In the genomic region with DNA sequence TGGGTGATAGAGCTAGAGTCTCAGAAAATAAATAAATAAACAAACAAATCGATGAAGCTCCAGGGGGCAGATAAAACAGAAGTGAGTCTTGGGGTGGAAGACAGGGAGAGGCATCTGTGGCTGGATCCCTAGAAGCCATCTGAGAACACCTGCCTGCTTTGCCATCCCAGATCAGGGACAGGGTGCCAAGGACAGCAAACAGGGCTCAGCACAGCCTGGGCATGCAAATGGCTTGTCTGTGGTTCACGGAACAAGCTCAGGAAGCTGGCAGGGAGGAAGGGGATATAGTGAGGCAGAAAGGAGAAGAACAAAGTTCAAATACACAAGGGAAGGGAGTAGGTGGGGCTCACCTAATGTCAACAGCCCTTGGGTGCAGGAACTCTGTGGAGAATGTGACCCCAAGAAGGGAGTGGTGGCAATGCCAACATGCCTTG, we compare ENCODE assay signal across 24 cellular contexts. TPM values are rescaled to one million over a fixed set of nuclear protein-coding genes. Genes with fewer than 3 reads are reported as not detected.
DNase-seq lines count a peak whose midpoint lies in the region; ATAC-seq, FAIRE-seq and TF ChIP-seq lines count a peak whose summit lies in the region.
"Had no signal": no experiment of that assay in that cellular context is flagged by ENCODE, and none has a peak within 500 bp of the region (broad histone marks: within the 10 kb centered on the region; RNA-seq: fewer than 3 reads in every experiment).

No MANE protein-coding gene starts in this region.

- peak overlapping the region; percentile 39 to 65 for H3K27ac Mint-ChIP-seq in activated naive CD4-positive, alpha-beta T cell treated with anti-CD3 and anti-CD28 coated beads, Interleukin-2, amount 50 U/mL, for 72 hours
- peak overlapping the region; percentile 3 for H3K27ac Mint-ChIP-seq in activated T-helper 2 cell treated with anti-CD3 and anti-CD28 coated beads, Interferon-gamma antibody, Interleukin-2, Interleukin-4, amounts not matched to agents 10 μg/mL and 5 μg/mL and 100 μg/mL, durations not matched to agents 14 hours and 24 hours and 36 hours
- H3K27ac Mint-ChIP-seq: endodermal cell; stimulated activated naive CD8-positive, alpha-beta T cell treated with anti-CD3 and anti-CD28 coated beads, Interleukin-15, Interleukin-2, amounts not matched to agents 100 ng/mL and 50 ng/mL, for 24 hours had no signal

- intact Hi-C loops in activated T-helper 2 cell treated with anti-CD3 and anti-CD28 coated beads, Interferon-gamma antibody, Interleukin-2, Interleukin-4, amounts not matched to agents 10 μg/mL and 5 μg/mL and 100 μg/mL, durations not matched to agents 14 hours and 24 hours and 36 hours (cut with micrococcal nuclease), result no loop called here
- intact Hi-C loops in mucosa of descending colon (cut with DNase I, micrococcal nuclease) (no loop called here), prostate gland (cut with DNase I) (no loop called here)

- H3K36me3 Mint-ChIP-seq in activated naive CD4-positive, alpha-beta T cell treated with anti-CD3 and anti-CD28 coated beads, Interleukin-2, amount 50 U/mL, for 72 hours, result peaks cover 37 to 43% of the 10 kb centered on the region in 2 donors
- peaks cover 61% of the 10 kb centered on the region for H3K36me3 Mint-ChIP-seq in activated T-helper 2 cell treated with anti-CD3 and anti-CD28 coated beads, Interferon-gamma antibody, Interleukin-2, Interleukin-4, amounts not matched to agents 10 μg/mL and 5 μg/mL and 100 μg/mL, durations not matched to agents 14 hours and 24 hours and 36 hours (ENCODE audit: low read depth)

- no peak for FAIRE-seq in GM12892 (lab: Jason Lieb, UNC)
- FAIRE-seq: colon, H54 had no signal

- peaks cover 0 to 6% of the 10 kb centered on the region in 2 donors for H3K9me3 Mint-ChIP-seq in activated naive CD4-positive, alpha-beta T cell treated with anti-CD3 and anti-CD28 coated beads, Interleukin-2, amount 50 U/mL, for 72 hours
- H3K9me3 Mint-ChIP-seq in activated T-helper 2 cell treated with anti-CD3 and anti-CD28 coated beads, Interferon-gamma antibody, Interleukin-2, Interleukin-4, amounts not matched to agents 10 μg/mL and 5 μg/mL and 100 μg/mL, durations not matched to agents 14 hours and 24 hours and 36 hours, result peaks cover 18% of the 10 kb centered on the region

- H3K27me3 Mint-ChIP-seq in activated T-helper 2 cell treated with anti-CD3 and anti-CD28 coated beads, Interferon-gamma antibody, Interleukin-2, Interleukin-4, amounts not matched to agents 10 μg/mL and 5 μg/mL and 100 μg/mL, durations not matched to agents 14 hours and 24 hours and 36 hours (ENCODE audit: low read depth), result no peaks in the 10 kb centered on the region
- H3K27me3 Mint-ChIP-seq: stimulated activated naive CD8-positive, alpha-beta T cell treated with anti-CD3 and anti-CD28 coated beads, Interleukin-15, Interleukin-2, amounts not matched to agents 100 ng/mL and 50 ng/mL, for 24 hours had no signal

- H3K27ac ChIP-seq in prostate gland, result no peak overlapping the region
- H3K27ac ChIP-seq: esophagus muscularis mucosa, psoas muscle, tibial nerve had no signal

- H3K4me3 ChIP-seq in mucosa of descending colon (no peak overlapping the region), prostate gland (no peak overlapping the region)
- H3K4me3 ChIP-seq: esophagus muscularis mucosa, psoas muscle, tibial nerve had no signal

- no peaks in the 10 kb centered on the region for H3K27me3 ChIP-seq in prostate gland (replicated peaks; ENCODE audit: insufficient read depth)
- H3K27me3 ChIP-seq: esophagus muscularis mucosa, tibial nerve had no signal

- peaks cover 8% of the 10 kb centered on the region for H3K9me3 ChIP-seq in mucosa of descending colon
- H3K9me3 ChIP-seq in prostate gland, result no peaks in the 10 kb centered on the region
- H3K9me3 ChIP-seq: BE2C had no signal

- H3K36me3 ChIP-seq in mucosa of descending colon (ENCODE audit: low read depth) (no peaks in the 10 kb centered on the region), prostate gland (no peaks in the 10 kb centered on the region)
- H3K36me3 ChIP-seq: BE2C had no signal

- no peak for DNase-seq in activated naive CD4-positive, alpha-beta T cell treated with anti-CD3 and anti-CD28 coated beads, Interleukin-2, amount 50 U/mL, for 72 hours (ENCODE audit: low spot score in 2 of 2)
- no peak for DNase-seq in activated naive CD4-positive, alpha-beta T cell treated with anti-CD3 and anti-CD28 coated beads, Interleukin-2, amount 50 U/mL, for 16 hours
- no peak for DNase-seq in activated T-helper 2 cell treated with anti-CD3 and anti-CD28 coated beads, Interferon-gamma antibody, Interleukin-2, Interleukin-4, amounts not matched to agents 10 μg/mL and 5 μg/mL and 100 μg/mL, durations not matched to agents 14 hours and 24 hours and 36 hours (ENCODE audit: low spot score)
- DNase-seq in mucosa of descending colon (peak in 2 of 3 donors; percentile 68 to 73), GM12892 (ENCODE audit: insufficient read length) (no peak), prostate gland (ENCODE audit: low spot score) (no peak)
- DNase-seq: ACHN; activated CD8-positive, alpha-beta memory T cell treated with anti-CD3 and anti-CD28 coated beads for 24 hours; amygdala; BE2C; endodermal cell; foreskin melanocyte; NCI-H187; NCI-H2171 treated with DMSO at 0.1 percent for 48 hours; psoas muscle; SHP77 treated with DMSO at 0.1 percent for 48 hours; SW 1271 had no signal

- no peak overlapping the region for H3K4me3 Mint-ChIP-seq in activated T-helper 2 cell treated with anti-CD3 and anti-CD28 coated beads, Interferon-gamma antibody, Interleukin-2, Interleukin-4, amounts not matched to agents 10 μg/mL and 5 μg/mL and 100 μg/mL, durations not matched to agents 14 hours and 24 hours and 36 hours (ENCODE audit: low read depth)
- H3K4me3 Mint-ChIP-seq: endodermal cell; stimulated activated naive CD8-positive, alpha-beta T cell treated with anti-CD3 and anti-CD28 coated beads, Interleukin-15, Interleukin-2, amounts not matched to agents 100 ng/mL and 50 ng/mL, for 24 hours had no signal

- TF ChIP-seq CTCF in mucosa of descending colon (IDR thresholded peaks at IDR 0.05) (no peak), prostate gland (IDR thresholded peaks at IDR 0.05) (no peak)

- TF ChIP-seq POLR2A in GM12892 (IDR thresholded peaks at IDR 0.05; ENCODE audit: low read depth, low read length) (no peak), prostate gland (IDR thresholded peaks at IDR 0.05) (no peak)

- H3K4me1 Mint-ChIP-seq in activated T-helper 2 cell treated with anti-CD3 and anti-CD28 coated beads, Interferon-gamma antibody, Interleukin-2, Interleukin-4, amounts not matched to agents 10 μg/mL and 5 μg/mL and 100 μg/mL, durations not matched to agents 14 hours and 24 hours and 36 hours (ENCODE audit: low read depth), result peaks cover 7% of the 10 kb centered on the region

- ATAC-seq in activated naive CD4-positive, alpha-beta T cell treated with anti-CD3 and anti-CD28 coated beads, Interleukin-2, amount 50 U/mL, for 72 hours, result no peak
- peak; percentile 83 for ATAC-seq in mucosa of descending colon
- ATAC-seq in HG03460 (IDR thresholded peaks at IDR 0.05; ENCODE audit: unreplicated experiment), result no peak
- ATAC-seq: activated CD4-positive, CD25-positive, alpha-beta regulatory T cell treated with anti-CD3 and anti-CD28 coated beads, Interleukin-2, amount 50 U/mL, for 24 hours; psoas muscle had no signal

- H3K4me1 ChIP-seq in mucosa of descending colon (ENCODE audit: low read depth) (peaks cover 26% of the 10 kb centered on the region), prostate gland (replicated peaks) (no peaks in the 10 kb centered on the region)
- H3K4me1 ChIP-seq: BE2C, esophagus muscularis mucosa, psoas muscle, tibial nerve had no signal

- 71% methylated on average over 2 of the region's 2 CpGs for WGBS in prostate gland

RNA-seq across cellular contexts. Expression of gene TRIM25, which starts 27.5 kb away (rescaled TPM):
- 100 to 1,000 TPM; 139 to 215 TPM for total RNA-seq in activated naive CD4-positive, alpha-beta T cell treated with anti-CD3 and anti-CD28 coated beads, Interleukin-2, amount 50 U/mL, for 72 hours
- 76.5 and 85.9 TPM in 2 replicates for total RNA-seq in activated T-helper 2 cell treated with anti-CD3 and anti-CD28 coated beads, Interferon-gamma antibody, Interleukin-2, Interleukin-4, amounts not matched to agents 10 μg/mL and 5 μg/mL and 100 μg/mL, durations not matched to agents 14 hours and 24 hours and 36 hours
- total RNA-seq in mucosa of descending colon (100 to 1,000 TPM in 2 of 3 donors, 10 to 100 TPM in 1; 76.1 to 130 (median 115) TPM), prostate gland (10 to 100 TPM; 28.7 to 49.0 TPM)
- polyA plus RNA-seq in GM12892 (2012; ENCODE audit: missing spikeins), result 44.3 TPM

RNA-seq across cellular contexts. Expression of gene DGKE, which starts 52.4 kb away (rescaled TPM):
- total RNA-seq in activated naive CD4-positive, alpha-beta T cell treated with anti-CD3 and anti-CD28 coated beads, Interleukin-2, amount 50 U/mL, for 72 hours, result 10 to 100 TPM; 29.8 to 30.0 TPM
- total RNA-seq in activated T-helper 2 cell treated with anti-CD3 and anti-CD28 coated beads, Interferon-gamma antibody, Interleukin-2, Interleukin-4, amounts not matched to agents 10 μg/mL and 5 μg/mL and 100 μg/mL, durations not matched to agents 14 hours and 24 hours and 36 hours, result 26.5 and 28.9 TPM in 2 replicates
- 10 to 100 TPM in 1 of 3 donors, 1 to 10 TPM in 2; 5.8 to 22.2 (median 9.8) TPM for total RNA-seq in mucosa of descending colon
- 5.4 TPM for polyA plus RNA-seq in GM12892 (2012; ENCODE audit: missing spikeins)
- 10 to 100 TPM in 1 of 2 donors, 1 to 10 TPM in 1; 7.7 to 13.3 TPM for total RNA-seq in prostate gland

RNA-seq across cellular contexts. Expression of gene C17orf67, which starts 52.6 kb away (rescaled TPM):
- total RNA-seq in activated naive CD4-positive, alpha-beta T cell treated with anti-CD3 and anti-CD28 coated beads, Interleukin-2, amount 50 U/mL, for 72 hours, result 1 to 10 TPM; 2.5 to 3.5 TPM
- 3.7 and 4.2 TPM in 2 replicates for total RNA-seq in activated T-helper 2 cell treated with anti-CD3 and anti-CD28 coated beads, Interferon-gamma antibody, Interleukin-2, Interleukin-4, amounts not matched to agents 10 μg/mL and 5 μg/mL and 100 μg/mL, durations not matched to agents 14 hours and 24 hours and 36 hours
- total RNA-seq in mucosa of descending colon (1 to 10 TPM; 1.1 to 3.4 (median 1.1) TPM), prostate gland (1 to 10 TPM; 2.5 to 2.6 TPM)
- polyA plus RNA-seq in GM12892 (2012; ENCODE audit: missing spikeins), result 1.6 TPM

Comparison
In these comparisons a context has a peak if more than half of its experiments do, and no peak if none do; other contexts are left out.
1. DNase-seq: peak in mucosa of descending colon (2 of 3); none in activated naive CD4-positive, alpha-beta T cell treated with anti-CD3 and anti-CD28 coated beads, Interleukin-2, amount 50 U/mL, for 72 hours (0 of 2), activated naive CD4-positive, alpha-beta T cell treated with anti-CD3 and anti-CD28 coated beads, Interleukin-2, amount 50 U/mL, for 16 hours (single experiment), activated T-helper 2 cell treated with anti-CD3 and anti-CD28 coated beads, Interferon-gamma antibody, Interleukin-2, Interleukin-4, amounts not matched to agents 10 μg/mL and 5 μg/mL and 100 μg/mL, durations not matched to agents 14 hours and 24 hours and 36 hours (single experiment), GM12892 (single experiment) and prostate gland (single experiment).